In the genomic region with DNA sequence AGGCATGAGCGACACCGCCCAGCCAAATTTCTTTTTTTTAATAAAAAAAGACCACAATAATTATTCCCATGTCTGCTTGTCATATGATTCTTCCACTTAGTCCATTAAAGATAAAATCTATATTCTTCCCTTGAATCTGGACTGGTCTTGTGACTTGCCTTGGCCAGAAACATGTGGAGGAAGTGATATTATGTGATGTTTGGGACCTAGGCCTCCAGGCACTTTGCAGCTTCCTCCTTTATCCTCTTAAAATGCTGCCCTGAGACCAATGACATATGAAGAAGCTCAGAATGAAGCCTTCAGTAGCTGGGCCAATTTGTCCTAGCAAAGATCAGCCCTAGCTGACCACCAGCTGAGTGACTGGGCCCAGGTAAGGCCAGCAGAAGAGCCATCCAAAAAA, we compare ENCODE assay signal across 13 cellular contexts.
DNase-seq lines count a peak whose midpoint lies in the region; ATAC-seq and TF ChIP-seq lines count a peak whose summit lies in the region.
"Had no signal": no experiment of that assay in that cellular context is flagged by ENCODE, and none has a peak within 500 bp of the region (broad histone marks: within the 10 kb centered on the region; RNA-seq: fewer than 3 reads in every experiment).

No MANE protein-coding gene starts in this region.

- H3K4me1 Mint-ChIP-seq in Calu3 (ENCODE audit: low read depth, unreplicated experiment) = peaks cover 47% of the 10 kb centered on the region
- H3K4me1 Mint-ChIP-seq in CD4-positive, alpha-beta T cell (ENCODE audit: low read depth) = peaks cover 6% of the 10 kb centered on the region

- H3K27ac ChIP-seq in C4-2B (peak overlapping the region; percentile 93), VCaP (peak overlapping the region; percentile 85)
- H3K27ac ChIP-seq in CD4-positive, alpha-beta T cell (ENCODE audit: low read depth, low read length) = no peak overlapping the region

- H3K4me3 Mint-ChIP-seq in Calu3 (ENCODE audit: low read depth, unreplicated experiment) = no peak overlapping the region
- no peak overlapping the region for H3K4me3 Mint-ChIP-seq in CD4-positive, alpha-beta T cell

- no peaks in the 10 kb centered on the region for H3K9me3 Mint-ChIP-seq in Calu3 (ENCODE audit: low read depth, unreplicated experiment)
- peaks cover 12% of the 10 kb centered on the region for H3K9me3 Mint-ChIP-seq in CD4-positive, alpha-beta T cell

- POLR2A ChIA-PET in CD4-positive, alpha-beta T cell (lab: Charles Lee) = interaction anchor here (0.7 to 1.0 kb wide), 2 partner anchors 99 to 108 kb away, joined by 3 to 4 read pairs; no protein-coding TSS in a partner anchor

- H3K9me3 ChIP-seq in CD4-positive, alpha-beta T cell (ENCODE audit: control insufficient read depth, low read length) = peaks cover 13% of the 10 kb centered on the region
- H3K9me3 ChIP-seq: HAP-1 had no signal

- no peak for TF ChIP-seq CTCF in C4-2B (conservative IDR thresholded peaks at IDR 0.05)
- no peak for TF ChIP-seq CTCF in Calu3 (IDR thresholded peaks at IDR 0.05; ENCODE audit: unreplicated experiment)
- TF ChIP-seq CTCF in VCaP (conservative IDR thresholded peaks at IDR 0.05) = no peak
- TF ChIP-seq CTCF in CD4-positive, alpha-beta T cell (IDR thresholded peaks at IDR 0.05) = no peak

- H3K27me3 ChIP-seq in CD4-positive, alpha-beta T cell (ENCODE audit: control insufficient read depth, insufficient read depth, low read length) = no peaks in the 10 kb centered on the region

- no peak for ATAC-seq in left cardiac atrium
- ATAC-seq in CD4-positive, alpha-beta T cell (ENCODE audit: poor library complexity) = no peak

- no peaks in the 10 kb centered on the region for H3K27me3 Mint-ChIP-seq in Calu3 (ENCODE audit: unreplicated experiment)
- no peaks in the 10 kb centered on the region for H3K27me3 Mint-ChIP-seq in CD4-positive, alpha-beta T cell

- DNase-seq in Calu3 (no peak), OCI-M1 (lab: John Stamatoyannopoulos, UW) (peak; percentile 35), left cardiac atrium (no peak), NCI-H2196 treated with DMSO at 0.1 percent for 48 hours (lab: John Stamatoyannopoulos, UW; ENCODE audit: unreplicated experiment) (no peak), GDM1 (lab: John Stamatoyannopoulos, UW) (no peak)
- DNase-seq in CD4-positive, alpha-beta T cell = no peak
- DNase-seq: DMS153, DMS79 treated with DMSO at 0.1 percent for 48 hours, GF-D8, GOT3 had no signal

- no TSS peak for BruUV-seq in Calu3 (replicated peaks; lab: Mats Ljungman, UMichigan)

- intact Hi-C loops in Calu3 (cut with micrococcal nuclease; ENCODE audit: unreplicated experiment) = no loop called here
- intact Hi-C loops in left cardiac atrium (cut with DNase I) = no loop called here
- intact Hi-C loops in CD4-positive, alpha-beta T cell (cut with DNase I, micrococcal nuclease) = no loop called here

- CTCF ChIA-PET in Calu3 (lab: Charles Lee) = no interaction called here
- CTCF ChIA-PET in CD4-positive, alpha-beta T cell (lab: Charles Lee) = no interaction called here

- H3K36me3 Mint-ChIP-seq in Calu3 (ENCODE audit: insufficient read depth, unreplicated experiment) = peaks cover 6% of the 10 kb centered on the region
- H3K36me3 Mint-ChIP-seq in CD4-positive, alpha-beta T cell (ENCODE audit: low read depth) = peaks cover 92% of the 10 kb centered on the region

- peak overlapping the region; percentile 48 for H3K27ac Mint-ChIP-seq in Calu3 (ENCODE audit: unreplicated experiment)
- H3K27ac Mint-ChIP-seq in CD4-positive, alpha-beta T cell = no peak overlapping the region
